In the genomic region with DNA sequence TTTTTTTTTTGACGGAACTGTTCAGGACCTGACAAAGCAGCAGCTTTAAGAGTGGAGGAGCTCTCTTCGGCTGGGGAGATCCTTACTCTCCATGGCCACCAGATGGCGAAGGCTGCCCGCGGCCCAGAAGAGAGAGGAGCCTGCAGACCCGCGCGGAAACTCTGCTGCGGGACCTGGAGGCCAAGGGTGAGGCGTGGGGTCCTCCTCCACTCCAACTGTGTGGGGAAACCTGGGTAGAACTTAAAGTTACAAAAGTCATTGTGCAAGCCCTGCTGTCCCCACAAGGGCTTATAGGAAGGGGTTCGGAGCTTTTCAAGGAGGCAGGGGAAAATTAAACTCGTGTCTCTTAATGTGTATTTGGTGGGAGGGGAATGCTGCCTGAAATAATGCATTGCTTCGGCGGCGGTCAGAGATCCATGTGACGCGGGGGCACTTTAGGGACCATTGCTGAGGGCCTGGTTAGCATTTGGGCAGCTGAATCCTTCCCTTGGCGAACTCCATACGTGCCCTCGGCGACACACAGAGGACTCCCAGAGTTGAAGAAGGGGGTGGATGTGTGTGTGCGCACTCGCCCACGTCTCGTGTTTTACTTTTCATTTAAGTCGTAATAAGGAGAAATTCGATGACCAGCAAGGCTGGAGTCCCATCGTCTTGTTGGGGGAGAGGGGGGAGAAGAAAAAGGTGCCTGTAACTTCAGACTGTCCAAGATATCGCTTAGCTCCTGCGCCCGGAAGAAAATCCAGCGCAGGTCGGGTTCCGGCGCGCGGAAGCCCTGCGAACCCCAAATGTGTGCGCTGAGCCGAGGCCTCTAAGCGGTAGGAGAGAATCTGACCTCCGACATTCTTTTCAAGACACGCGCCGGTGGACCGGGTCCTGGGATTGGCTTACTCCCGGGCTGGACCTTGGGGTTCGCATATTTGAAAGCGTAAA, we compare ENCODE assay signal across 8 cellular contexts. TPM values are rescaled to one million over a fixed set of nuclear protein-coding genes. Genes with fewer than 3 reads are reported as not detected.
DNase-seq lines count a peak whose midpoint lies in the region; ATAC-seq and TF ChIP-seq lines count a peak whose summit lies in the region.

No MANE protein-coding gene starts in this region.

- POLR2A ChIA-PET in Panc1 (lab: Charles Lee): no interaction called here

- in situ Hi-C loops in Caki2 (cut with HindIII; ENCODE audit: low pct_unique_long_range_greater_than_20kb, low sequenced_read_pairs): no loop called here
- in situ Hi-C loops in Panc1 (cut with HindIII; ENCODE audit: low pct_unique_long_range_greater_than_20kb, low sequenced_read_pairs): no loop called here

- peaks cover 43% of the 10 kb centered on the region for H3K27me3 Mint-ChIP-seq in activated T-helper 17 cell treated with anti-CD3 and anti-CD28 coated beads, Interleukin-2, amount 50 U/mL, for 72 hours
- peaks cover 91% of the 10 kb centered on the region for H3K27me3 Mint-ChIP-seq in nephron progenitor cell (ENCODE audit: low read depth, poor library complexity)
- peaks cover 67% of the 10 kb centered on the region for H3K27me3 Mint-ChIP-seq in stimulated activated naive CD8-positive, alpha-beta T cell treated with anti-CD3 and anti-CD28 coated beads, Interleukin-15, amount 100 ng/mL, for 72 hours

- H3K36me3 ChIP-seq in Panc1 (ENCODE audit: control insufficient read depth, insufficient read depth, low read length): no peaks in the 10 kb centered on the region

- intact Hi-C loops in Panc1 (cut with micrococcal nuclease; ENCODE audit: unreplicated experiment): loop anchor here (1.0 kb wide), 1 partner anchor 615 kb away; no protein-coding TSS in a partner anchor

- no TSS peak for BruUV-seq in Panc1 (replicated peaks; lab: Mats Ljungman, UMichigan)

- H3K9me3 ChIP-seq in Panc1 (ENCODE audit: control insufficient read depth, insufficient read depth, low read depth, low read length): no peaks in the 10 kb centered on the region

- CTCF ChIA-PET in Panc1 (lab: Charles Lee): interaction anchor here (0.5 to 1.0 kb wide), 12 partner anchors 10 to 616 kb away, joined by 3 to 15 read pairs (median 5); partner anchors contain the start of gene EOMES

- H3K4me1 Mint-ChIP-seq in activated T-helper 17 cell treated with anti-CD3 and anti-CD28 coated beads, Interleukin-2, amount 50 U/mL, for 72 hours: peaks cover 19% of the 10 kb centered on the region
- peaks cover 33% of the 10 kb centered on the region for H3K4me1 Mint-ChIP-seq in nephron progenitor cell
- H3K4me1 Mint-ChIP-seq in stimulated activated naive CD8-positive, alpha-beta T cell treated with anti-CD3 and anti-CD28 coated beads, Interleukin-15, amount 100 ng/mL, for 72 hours: peaks cover 47% of the 10 kb centered on the region

- H3K9me3 Mint-ChIP-seq in activated T-helper 17 cell treated with anti-CD3 and anti-CD28 coated beads, Interleukin-2, amount 50 U/mL, for 72 hours: no peaks in the 10 kb centered on the region
- peaks cover under 1% of the 10 kb centered on the region for H3K9me3 Mint-ChIP-seq in nephron progenitor cell
- no peaks in the 10 kb centered on the region for H3K9me3 Mint-ChIP-seq in stimulated activated naive CD8-positive, alpha-beta T cell treated with anti-CD3 and anti-CD28 coated beads, Interleukin-15, amount 100 ng/mL, for 72 hours

- no peaks in the 10 kb centered on the region for H3K27me3 ChIP-seq in Panc1 (ENCODE audit: control insufficient read depth, insufficient read depth, low read length)

- H3K36me3 Mint-ChIP-seq in activated T-helper 17 cell treated with anti-CD3 and anti-CD28 coated beads, Interleukin-2, amount 50 U/mL, for 72 hours (ENCODE audit: low read depth): peaks cover 9% of the 10 kb centered on the region
- H3K36me3 Mint-ChIP-seq in nephron progenitor cell (ENCODE audit: low read depth): no peaks in the 10 kb centered on the region

- peaks cover 5% of the 10 kb centered on the region for H3K4me1 ChIP-seq in Panc1 (ENCODE audit: control insufficient read depth, insufficient read depth, low read length)

- TF ChIP-seq CTCF in Panc1 (IDR thresholded peaks at IDR 0.05): peak; percentile 90
- TF ChIP-seq CTCF in nephron progenitor cell (IDR thresholded peaks at IDR 0.05): peak; percentile 70

- DNase-seq in Caki2 (ENCODE audit: low read depth) (peak; percentile 73), HS-27A (ENCODE audit: low read depth) (peak; percentile 49), Panc1 (ENCODE audit: low read depth, low spot score) (no peak), fibroblast of peridontal ligament (ENCODE audit: extremely low read depth) (peak; percentile 82), nephron progenitor cell (peak; percentile 79)
- DNase-seq in stimulated activated naive CD8-positive, alpha-beta T cell treated with anti-CD3 and anti-CD28 coated beads, Interleukin-15, amount 100 ng/mL, for 72 hours: peak; percentile 79 to 84

- peak overlapping the region; percentile 13 to 25; a peak in 2 of 4 replicates for H3K4me3 ChIP-seq in Panc1 (ENCODE audit: low read depth in 2 of 2, low read length in 2 of 2)

- ATAC-seq in GM21360 (IDR thresholded peaks at IDR 0.05; ENCODE audit: unreplicated experiment): peak; percentile 95
- ATAC-seq in Panc1: peak; percentile 93
- peak; percentile 93 for ATAC-seq in activated T-helper 17 cell treated with anti-CD3 and anti-CD28 coated beads, Interleukin-2, amount 50 U/mL, for 72 hours (replicated peaks)
- ATAC-seq in stimulated activated naive CD8-positive, alpha-beta T cell treated with anti-CD3 and anti-CD28 coated beads, Interleukin-15, amount 100 ng/mL, for 72 hours: peak; percentile 95

- no peak overlapping the region for H3K27ac ChIP-seq in Panc1 (ENCODE audit: low read length)

- H3K27ac Mint-ChIP-seq in activated T-helper 17 cell treated with anti-CD3 and anti-CD28 coated beads, Interleukin-2, amount 50 U/mL, for 72 hours: peak overlapping the region; percentile 47
- no peak overlapping the region for H3K27ac Mint-ChIP-seq in nephron progenitor cell
- H3K27ac Mint-ChIP-seq in stimulated activated naive CD8-positive, alpha-beta T cell treated with anti-CD3 and anti-CD28 coated beads, Interleukin-15, amount 100 ng/mL, for 72 hours: peak overlapping the region; percentile 5 to 17

- peak overlapping the region; percentile 99 for H3K4me3 Mint-ChIP-seq in activated T-helper 17 cell treated with anti-CD3 and anti-CD28 coated beads, Interleukin-2, amount 50 U/mL, for 72 hours
- H3K4me3 Mint-ChIP-seq in nephron progenitor cell: peak overlapping the region; percentile 92
- peak overlapping the region; percentile 96 to 98 for H3K4me3 Mint-ChIP-seq in stimulated activated naive CD8-positive, alpha-beta T cell treated with anti-CD3 and anti-CD28 coated beads, Interleukin-15, amount 100 ng/mL, for 72 hours

RNA-seq across cellular contexts. Expression of gene EOMES, which starts 9.7 kb away (rescaled TPM):
- total RNA-seq in Caki2 (2014; rRNA removed; shearing (Covaris generic); ENCODE audit: low replicate concordance): not detected in 2 replicates
- 2.5 TPM for total RNA-seq in Panc1 (2021; ENCODE audit: unreplicated experiment)
- 1.6 TPM for polyA plus RNA-seq in Panc1 (2012; ENCODE audit: insufficient read length)
- total RNA-seq in activated T-helper 17 cell treated with anti-CD3 and anti-CD28 coated beads, Interleukin-2, amount 50 U/mL, for 72 hours: under 1 TPM; 0.11 to 0.32 TPM
